10 cellular contexts compared by ENCODE assay signal in genomic region chr15:85542488-85542887, GRCh38.
DNase-seq lines count a peak whose midpoint lies in the region; ATAC-seq, FAIRE-seq and TF ChIP-seq lines count a peak whose summit lies in the region.
"Had no signal": no experiment of that assay in that cellular context is flagged by ENCODE, and none has a peak within 500 bp of the region (broad histone marks: within the 10 kb centered on the region; RNA-seq: fewer than 3 reads in every experiment).

No MANE protein-coding gene starts in this region.

- H3K27ac ChIP-seq in C4-2B, result peak overlapping the region; percentile 86
- H3K27ac ChIP-seq in GM12878 (ENCODE audit: control insufficient read depth, insufficient read depth), result no peak overlapping the region
- H3K27ac ChIP-seq in neural progenitor cell, result no peak overlapping the region

- SMC1A ChIA-PET in GM12878 (lab: Charles Lee; ENCODE audit: uncharacterized antibody, unreplicated experiment), result interaction anchor here (0.8 to 1.9 kb wide), 6 partner anchors 9 to 41 kb away, joined by 3 to 12 read pairs (median 3); no protein-coding TSS in a partner anchor

- H3K4me1 Mint-ChIP-seq in nephron progenitor cell (peaks cover 59% of the 10 kb centered on the region), neural progenitor cell (peaks cover 13% of the 10 kb centered on the region)

- intact Hi-C loops in GM12878 (cut with micrococcal nuclease; ENCODE audit: unreplicated experiment), result no loop called here

- FAIRE-seq in GM12892 (lab: Jason Lieb, UNC) (peak; percentile 40), GM12878 (lab: Jason Lieb, UNC) (no peak)

- peaks cover 0 to 7% of the 10 kb centered on the region in 2 experiments; a peak in 1 of 4 replicates for H3K36me3 ChIP-seq in GM12878 (ENCODE audit: control insufficient read depth in 2 of 2, insufficient read depth in 2 of 2, low read length in 1 of 2)
- no peaks in the 10 kb centered on the region for H3K36me3 ChIP-seq in neural progenitor cell

- H3K4me2 ChIP-seq in GM12878 (ENCODE audit: control insufficient read depth, insufficient read depth) (peak overlapping the region; percentile 34; the same call in 1 of the 2 replicates), neural progenitor cell (no peak overlapping the region)

- peaks cover 39% of the 10 kb centered on the region for H3K4me1 ChIP-seq in GM12878 (ENCODE audit: control insufficient read depth, insufficient read depth, low read length)
- H3K4me1 ChIP-seq in neural progenitor cell, result peaks cover 23% of the 10 kb centered on the region

- no peaks in the 10 kb centered on the region for H3K9me3 ChIP-seq in GM12878 (replicated peaks; ENCODE audit: control insufficient read depth, insufficient read depth, low read length)
- H3K9me3 ChIP-seq in neural progenitor cell (ENCODE audit: low read depth), result no peaks in the 10 kb centered on the region

- CTCF ChIA-PET in GM12878 (lab: Yijun Ruan, JAX), result interaction anchor here (0.5 to 2.3 kb wide), 6 partner anchors 14 to 77 kb away, joined by 3 to 9 read pairs (median 3); no protein-coding TSS in a partner anchor

- H3K9ac ChIP-seq in GM12878 (ENCODE audit: control insufficient read depth, insufficient read depth, low read length) (no peak overlapping the region), neural progenitor cell (no peak overlapping the region)

- BruUV-seq in GM12878 (replicated peaks; lab: Mats Ljungman, UMichigan), result no TSS peak

- H3K36me3 Mint-ChIP-seq in nephron progenitor cell (ENCODE audit: low read depth) (peaks cover 53% of the 10 kb centered on the region), neural progenitor cell (peaks cover 32% of the 10 kb centered on the region)

- TF ChIP-seq POLR2A in GM12892 (IDR thresholded peaks at IDR 0.05; ENCODE audit: low read depth, low read length) (no peak), GM12878 (IDR thresholded peaks at IDR 0.05; ENCODE audit: low read depth, low read length) (no peak)

- H3K4me3 Mint-ChIP-seq in nephron progenitor cell, result no peak overlapping the region
- no peak overlapping the region for H3K4me3 Mint-ChIP-seq in neural progenitor cell

- RAD21 ChIA-PET in GM12878 (lab: Charles Lee; ENCODE audit: unreplicated experiment), result interaction anchor here (1.4 to 1.5 kb wide), 2 partner anchors 43 to 129 kb away, joined by 3 to 4 read pairs; no protein-coding TSS in a partner anchor

- TF ChIP-seq EP300 in GM12878 (IDR thresholded peaks at IDR 0.05; ENCODE audit: borderline replicate concordance in 1 of 2, control insufficient read depth in 1 of 2, low read depth in 2 of 2, low read length in 2 of 2), result no peak

- TF ChIP-seq CTCF in C4-2B (conservative IDR thresholded peaks at IDR 0.05) (no peak), GM12878 (IDR thresholded peaks at IDR 0.05 in 2 of 3, conservative IDR thresholded peaks at IDR 0.05 in 1 of 3; ENCODE audit: control insufficient read depth in 2 of 3, extremely low read depth in 1 of 3, insufficient read depth in 1 of 3, low read depth in 3 of 3, low read length in 3 of 3) (no peak), nephron progenitor cell (IDR thresholded peaks at IDR 0.05) (no peak), neural progenitor cell (IDR thresholded peaks at IDR 0.05) (no peak)

- ATAC-seq in GM12878 (no peak; the same call in 1 of the 3 replicates), HG02938 (IDR thresholded peaks at IDR 0.05; ENCODE audit: unreplicated experiment) (no peak)
- ATAC-seq: sciatic nerve had no signal

- POLR2A ChIA-PET in GM12878 (lab: Charles Lee), result interaction anchor here (2.1 kb wide), 1 partner anchor 9 kb away, joined by 5 read pairs; no protein-coding TSS in a partner anchor

- no peaks in the 10 kb centered on the region for H3F3A ChIP-seq in neural progenitor cell (ENCODE audit: low read depth)

- H3K79me2 ChIP-seq in GM12878 (ENCODE audit: control insufficient read depth, insufficient read depth, low read length), result 0 out of 2 replicates have a peak, but pooled peaks cover 1% of the 10 kb centered on the region
- H3K79me2 ChIP-seq in neural progenitor cell (ENCODE audit: low read depth), result peaks cover 6% of the 10 kb centered on the region

- no peak for DNase-seq in GM12892 (ENCODE audit: insufficient read length)
- DNase-seq in GM12878 (ENCODE audit: low read depth, low spot score), result no peak
- no peak for DNase-seq in nephron progenitor cell
- no peak for DNase-seq in neural progenitor cell (ENCODE audit: low spot score)
- DNase-seq in globus pallidus (ENCODE audit: low spot score), result no peak
- DNase-seq in HPDE6-E6E7 (ENCODE audit: extremely low spot score), result no peak
- DNase-seq: GF-D8 had no signal

- TF ChIP-seq RAD21 in GM12878 (IDR thresholded peaks at IDR 0.05; ENCODE audit: insufficient read depth, low read depth, low read length), result no peak

- H4K20me1 ChIP-seq in GM12878 (ENCODE audit: control insufficient read depth, insufficient read depth) (peaks cover 7% of the 10 kb centered on the region), neural progenitor cell (ENCODE audit: low read depth) (peaks cover 25% of the 10 kb centered on the region)

- H3K4me3 ChIP-seq in GM12878 (no peak overlapping the region), neural progenitor cell (no peak overlapping the region)

- H3K9me3 Mint-ChIP-seq in nephron progenitor cell, result no peaks in the 10 kb centered on the region
- H3K9me3 Mint-ChIP-seq in neural progenitor cell, result no peaks in the 10 kb centered on the region

- H2AFZ ChIP-seq in GM12878 (ENCODE audit: control insufficient read depth, low read depth, low read length), result no peak overlapping the region
- no peak overlapping the region for H2AFZ ChIP-seq in neural progenitor cell (replicated peaks)

- WGBS in GM12878 (ENCODE audit: insufficient coverage, insufficient replicate concordance, low lambda C conversion rate, missing lambda C conversion rate), result 36% methylated on average over 3 of the region's 3 CpGs

- H3K27ac Mint-ChIP-seq in nephron progenitor cell (peak overlapping the region; percentile 95), neural progenitor cell (no peak overlapping the region)

- in situ Hi-C loops in GM12878 (cut with MboI), result no loop called here

- H3K27me3 Mint-ChIP-seq in nephron progenitor cell (ENCODE audit: low read depth, poor library complexity) (no peaks in the 10 kb centered on the region), neural progenitor cell (ENCODE audit: insufficient read depth, low read depth) (no peaks in the 10 kb centered on the region)

- H3K27me3 ChIP-seq in GM12878 (replicated peaks in 1 of 2; ENCODE audit: control insufficient read depth in 2 of 2, insufficient read depth in 2 of 2, low read length in 1 of 2) (no peaks in the 10 kb centered on the region), neural progenitor cell (no peaks in the 10 kb centered on the region)

TF ChIP-seq in GM12878, 131 proteins besides CTCF, POLR2A, EP300 and RAD21 (continues in another document):
- TF ChIP-seq BMI1 (IDR thresholded peaks at IDR 0.05; ENCODE audit: borderline replicate concordance), result no peak
- TF ChIP-seq ZNF207 (IDR thresholded peaks at IDR 0.05; ENCODE audit: borderline replicate concordance), result no peak
- no peak for TF ChIP-seq HDAC2 (IDR thresholded peaks at IDR 0.05)
- no peak for TF ChIP-seq SMAD1 (IDR thresholded peaks at IDR 0.05; ENCODE audit: low read depth, partially characterized antibody)
- no peak for TF ChIP-seq SUPT20H (IDR thresholded peaks at IDR 0.05; ENCODE audit: borderline replicate concordance, control insufficient read depth, low read depth, low read length)
- no peak for TF ChIP-seq BRCA1 (IDR thresholded peaks at IDR 0.05; ENCODE audit: low read depth, low read length)
- TF ChIP-seq GABPA (IDR thresholded peaks at IDR 0.05; ENCODE audit: low read depth), result no peak
- no peak for TF ChIP-seq CEBPZ (IDR thresholded peaks at IDR 0.05; ENCODE audit: low read depth, low read length)
- TF ChIP-seq IRF4 (IDR thresholded peaks at IDR 0.05; ENCODE audit: low read depth, low read length), result no peak
